1 cellular context compared by ENCODE assay signal in the genomic region with DNA sequence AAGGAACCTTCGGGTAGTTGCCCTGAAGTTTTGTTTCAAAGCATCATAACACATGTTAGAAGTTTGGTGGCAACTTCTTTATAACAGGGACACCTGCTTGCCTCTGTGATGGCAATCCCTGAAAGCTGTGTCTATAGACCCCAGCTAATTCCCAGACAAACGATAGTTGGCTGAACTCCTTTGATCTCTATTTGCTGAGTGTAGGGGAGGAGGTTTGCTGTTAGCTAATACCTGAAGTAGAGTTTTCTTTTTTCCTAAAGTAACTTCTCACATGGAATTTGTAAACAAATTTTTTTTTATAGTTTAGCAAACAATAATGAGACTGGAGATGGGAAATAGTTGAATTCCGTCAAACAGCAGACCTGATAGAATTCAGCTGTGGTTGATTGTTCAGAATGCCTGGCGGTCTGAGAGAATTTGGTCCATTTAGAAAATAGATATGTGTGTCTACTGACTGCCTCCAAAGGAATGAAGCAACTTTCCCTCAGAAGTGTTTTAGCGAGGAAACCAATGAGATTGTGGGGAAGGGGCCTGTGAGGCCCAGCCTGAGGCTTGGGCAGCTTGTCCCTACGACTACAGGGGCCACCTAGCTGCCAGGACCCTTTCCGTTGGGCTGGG.
TF ChIP-seq lines count a peak whose summit lies in the region.

No MANE protein-coding gene starts in this region.

TF ChIP-seq in HepG2, 621 proteins besides CTCF, POLR2A, EP300 and RAD21 (continued from another document and continues in another):
- no peak for TF ChIP-seq ZNF318 (CRISPR knock-in tag; IDR thresholded peaks at IDR 0.05)
- TF ChIP-seq CREM (IDR thresholded peaks at IDR 0.05): peak; percentile 65; the same call in 1 of the 2 replicates
- TF ChIP-seq CREM (CRISPR knock-in tag; IDR thresholded peaks at IDR 0.05): no peak
- no peak for TF ChIP-seq MYC (CRISPR knock-in tag; IDR thresholded peaks at IDR 0.05; ENCODE audit: borderline replicate concordance)
- TF ChIP-seq ZNF30 (CRISPR knock-in tag; IDR thresholded peaks at IDR 0.05): no peak
- TF ChIP-seq ZNF274 (CRISPR knock-in tag; IDR thresholded peaks at IDR 0.05): no peak
- no peak for TF ChIP-seq NFKB2 (CRISPR knock-in tag; IDR thresholded peaks at IDR 0.05; ENCODE audit: borderline replicate concordance)
- peak; percentile 98 for TF ChIP-seq ZNF609 (CRISPR knock-in tag; IDR thresholded peaks at IDR 0.05; ENCODE audit: borderline replicate concordance)
- no peak for TF ChIP-seq AGO2 (optimal IDR thresholded peaks at IDR 0.05; ENCODE audit: low read depth, low read length)
- TF ChIP-seq MXD3 (CRISPR knock-in tag; IDR thresholded peaks at IDR 0.05): no peak
- no peak for TF ChIP-seq RFXAP (CRISPR knock-in tag; IDR thresholded peaks at IDR 0.05; ENCODE audit: borderline replicate concordance)
- TF ChIP-seq ZNF687 (CRISPR knock-in tag; IDR thresholded peaks at IDR 0.05): no peak
- TF ChIP-seq RFXANK (CRISPR knock-in tag; IDR thresholded peaks at IDR 0.05): no peak
- TF ChIP-seq MTA3 (CRISPR knock-in tag; IDR thresholded peaks at IDR 0.05): no peak
- TF ChIP-seq, protein P1, sequence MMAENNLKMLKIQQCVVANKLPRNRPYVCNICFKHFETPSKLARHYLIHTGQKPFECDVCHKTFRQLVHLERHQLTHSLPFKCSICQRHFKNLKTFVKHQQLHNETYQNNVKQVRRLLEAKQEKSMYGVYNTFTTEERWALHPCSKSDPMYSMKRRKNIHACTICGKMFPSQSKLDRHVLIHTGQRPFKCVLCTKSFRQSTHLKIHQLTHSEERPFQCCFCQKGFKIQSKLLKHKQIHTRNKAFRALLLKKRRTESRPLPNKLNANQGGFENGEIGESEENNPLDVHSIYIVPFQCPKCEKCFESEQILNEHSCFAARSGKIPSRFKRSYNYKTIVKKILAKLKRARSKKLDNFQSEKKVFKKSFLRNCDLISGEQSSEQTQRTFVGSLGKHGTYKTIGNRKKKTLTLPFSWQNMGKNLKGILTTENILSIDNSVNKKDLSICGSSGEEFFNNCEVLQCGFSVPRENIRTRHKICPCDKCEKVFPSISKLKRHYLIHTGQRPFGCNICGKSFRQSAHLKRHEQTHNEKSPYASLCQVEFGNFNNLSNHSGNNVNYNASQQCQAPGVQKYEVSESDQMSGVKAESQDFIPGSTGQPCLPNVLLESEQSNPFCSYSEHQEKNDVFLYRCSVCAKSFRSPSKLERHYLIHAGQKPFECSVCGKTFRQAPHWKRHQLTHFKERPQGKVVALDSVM (CRISPR knock-in tag; IDR thresholded peaks at IDR 0.05): no peak
- no peak; the same call in 1 of the 2 replicates for TF ChIP-seq KDM3A (CRISPR knock-in tag; IDR thresholded peaks at IDR 0.05; ENCODE audit: low read depth)
- no peak for TF ChIP-seq POLR2G (IDR thresholded peaks at IDR 0.05; ENCODE audit: low read depth, low read length)
- TF ChIP-seq GLI4 (CRISPR knock-in tag; IDR thresholded peaks at IDR 0.05; ENCODE audit: borderline replicate concordance): no peak
- TF ChIP-seq HMGA1 (CRISPR knock-in tag; conservative IDR thresholded peaks at IDR 0.05): no peak
- TF ChIP-seq, protein P2, sequence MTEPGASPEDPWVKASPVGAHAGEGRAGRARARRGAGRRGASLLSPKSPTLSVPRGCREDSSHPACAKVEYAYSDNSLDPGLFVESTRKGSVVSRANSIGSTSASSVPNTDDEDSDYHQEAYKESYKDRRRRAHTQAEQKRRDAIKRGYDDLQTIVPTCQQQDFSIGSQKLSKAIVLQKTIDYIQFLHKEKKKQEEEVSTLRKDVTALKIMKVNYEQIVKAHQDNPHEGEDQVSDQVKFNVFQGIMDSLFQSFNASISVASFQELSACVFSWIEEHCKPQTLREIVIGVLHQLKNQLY (CRISPR knock-in tag; IDR thresholded peaks at IDR 0.05): peak; percentile 60; the same call in 1 of the 2 replicates
- no peak for TF ChIP-seq ZNF207 (IDR thresholded peaks at IDR 0.05; ENCODE audit: borderline replicate concordance)
- no peak for TF ChIP-seq HOXA5 (CRISPR knock-in tag; IDR thresholded peaks at IDR 0.05)
- no peak for TF ChIP-seq REL (CRISPR knock-in tag; conservative IDR thresholded peaks at IDR 0.05)
- TF ChIP-seq, protein P3, sequence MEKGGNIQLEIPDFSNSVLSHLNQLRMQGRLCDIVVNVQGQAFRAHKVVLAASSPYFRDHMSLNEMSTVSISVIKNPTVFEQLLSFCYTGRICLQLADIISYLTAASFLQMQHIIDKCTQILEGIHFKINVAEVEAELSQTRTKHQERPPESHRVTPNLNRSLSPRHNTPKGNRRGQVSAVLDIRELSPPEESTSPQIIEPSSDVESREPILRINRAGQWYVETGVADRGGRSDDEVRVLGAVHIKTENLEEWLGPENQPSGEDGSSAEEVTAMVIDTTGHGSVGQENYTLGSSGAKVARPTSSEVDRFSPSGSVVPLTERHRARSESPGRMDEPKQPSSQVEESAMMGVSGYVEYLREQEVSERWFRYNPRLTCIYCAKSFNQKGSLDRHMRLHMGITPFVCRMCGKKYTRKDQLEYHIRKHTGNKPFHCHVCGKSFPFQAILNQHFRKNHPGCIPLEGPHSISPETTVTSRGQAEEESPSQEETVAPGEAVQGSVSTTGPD (CRISPR knock-in tag; IDR thresholded peaks at IDR 0.05): no peak
- no peak for TF ChIP-seq TEAD2 (CRISPR knock-in tag; IDR thresholded peaks at IDR 0.05)
- TF ChIP-seq RFX1 (IDR thresholded peaks at IDR 0.05): no peak
- TF ChIP-seq GTF3A (CRISPR knock-in tag; conservative IDR thresholded peaks at IDR 0.05): no peak
- TF ChIP-seq ZNF24 (IDR thresholded peaks at IDR 0.05): no peak
- TF ChIP-seq ZNF724P (CRISPR knock-in tag; IDR thresholded peaks at IDR 0.05; ENCODE audit: borderline replicate concordance): no peak
- no peak for TF ChIP-seq HIC2 (CRISPR knock-in tag; IDR thresholded peaks at IDR 0.05; ENCODE audit: low read depth)
